8 cellular contexts compared by ENCODE assay signal in the genomic region with DNA sequence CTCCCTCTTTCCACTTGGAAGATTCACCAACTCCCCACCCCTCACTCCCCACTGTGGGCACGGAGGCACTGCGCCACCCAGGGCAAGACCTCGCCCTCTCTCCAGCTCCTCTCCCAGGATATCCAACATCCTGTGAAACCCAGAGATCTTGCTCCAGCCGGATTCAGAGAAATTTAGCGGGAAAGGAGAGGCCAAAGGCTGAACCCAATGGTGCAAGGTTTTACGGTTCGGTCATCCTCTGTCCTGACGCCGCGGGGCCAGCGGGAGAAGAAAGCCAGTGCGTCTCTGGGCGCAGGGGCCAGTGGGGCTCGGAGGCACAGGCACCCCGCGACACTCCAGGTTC. TPM values are rescaled to one million over a fixed set of nuclear protein-coding genes. Genes with fewer than 3 reads are reported as not detected.
DNase-seq lines count a peak whose midpoint lies in the region; ATAC-seq and TF ChIP-seq lines count a peak whose summit lies in the region.

No MANE protein-coding gene starts in this region.

- no peak for TF ChIP-seq CTCF in chondrocyte (IDR thresholded peaks at IDR 0.05)

- no peak for ATAC-seq in activated CD4-positive, CD25-positive, alpha-beta regulatory T cell treated with anti-CD3 and anti-CD28 coated beads, Interleukin-2, amount 50 U/mL, for 24 hours
- no peak for ATAC-seq in GM21390 (IDR thresholded peaks at IDR 0.05; ENCODE audit: unreplicated experiment)
- ATAC-seq in HG03159 (IDR thresholded peaks at IDR 0.05; ENCODE audit: unreplicated experiment), result no peak

- peaks cover 32% of the 10 kb centered on the region for H3K4me1 ChIP-seq in muscle layer of colon (ENCODE audit: insufficient read depth, low read length)

- no peaks in the 10 kb centered on the region for H3K9me3 Mint-ChIP-seq in chondrocyte (ENCODE audit: low read depth)

- in situ Hi-C loops in ACHN (cut with HindIII; ENCODE audit: low pct_ligation_motif_present, low pct_unique_long_range_greater_than_20kb, low sequenced_read_pairs), result no loop called here

- no peaks in the 10 kb centered on the region for H3K36me3 Mint-ChIP-seq in chondrocyte (ENCODE audit: low read depth)

- H3K27ac Mint-ChIP-seq in chondrocyte (ENCODE audit: unreplicated experiment), result peak overlapping the region; percentile 93

- peak; percentile 68 for DNase-seq in ACHN
- peak; percentile 11 for DNase-seq in HuH-7.5 (ENCODE audit: low spot score)
- no peak for DNase-seq in chondrocyte (ENCODE audit: low spot score)
- no peak for DNase-seq in UCSD-AML1 (lab: John Stamatoyannopoulos, UW; ENCODE audit: unreplicated experiment)

- H3K27me3 Mint-ChIP-seq in chondrocyte (ENCODE audit: low read depth), result no peaks in the 10 kb centered on the region

- H3K9me3 ChIP-seq in muscle layer of colon (ENCODE audit: low read length), result no peaks in the 10 kb centered on the region

- H3K36me3 ChIP-seq in muscle layer of colon (ENCODE audit: insufficient read depth, low read length), result no peaks in the 10 kb centered on the region

- H3K27me3 ChIP-seq in muscle layer of colon (ENCODE audit: control insufficient read depth in 1 of 2, insufficient read depth in 2 of 2, low read length in 2 of 2), result no peaks in the 10 kb centered on the region

- H3K9ac ChIP-seq in muscle layer of colon (ENCODE audit: low read length), result peak overlapping the region; percentile 59

- H3K27ac ChIP-seq in muscle layer of colon (ENCODE audit: low read depth, low read length), result peak overlapping the region; percentile 99

- peak overlapping the region; percentile 86 for H3K4me3 Mint-ChIP-seq in chondrocyte (ENCODE audit: unreplicated experiment)

- peaks cover 54% of the 10 kb centered on the region for H3K4me1 Mint-ChIP-seq in chondrocyte (ENCODE audit: low read depth)

- peak overlapping the region; percentile 86 to 89 for H3K4me3 ChIP-seq in muscle layer of colon (ENCODE audit: low read depth in 1 of 2, low read length in 2 of 2)

RNA-seq across cellular contexts. Expression of a gene that starts 0.4 kb away (rescaled TPM):
- total RNA-seq in chondrocyte, result 176 to 179 TPM (median 177 TPM) in 3 replicates

Comparison
In these comparisons a context has a peak if more than half of its experiments do, and no peak if none do; other contexts are left out.
1. DNase-seq: peak in ACHN (single experiment) and HuH-7.5 (single experiment); none in chondrocyte (single experiment) and UCSD-AML1 (single experiment).